ENCODE assay signal across 21 cellular contexts in genomic region chr12:27382126-27382795, GRCh38. TPM values are rescaled to one million over a fixed set of nuclear protein-coding genes. Genes with fewer than 3 reads are reported as not detected.
DNase-seq lines count a peak whose midpoint lies in the region; ATAC-seq and TF ChIP-seq lines count a peak whose summit lies in the region.
"Had no signal": no experiment of that assay in that cellular context is flagged by ENCODE, and none has a peak within 500 bp of the region (broad histone marks: within the 10 kb centered on the region; RNA-seq: fewer than 3 reads in every experiment).

No MANE protein-coding gene starts in this region.

- H3K27ac Mint-ChIP-seq in Calu3 (ENCODE audit: unreplicated experiment) = peak overlapping the region; percentile 14
- H3K27ac Mint-ChIP-seq: dendritic cell treated with granulocyte-macrophage colony-stimulating factor and Interleukin-4, amounts not matched to agents 40 ng/mL and 50 ng/mL, for 4 days had no signal

- H3K4me1 Mint-ChIP-seq in Calu3 (ENCODE audit: low read depth, unreplicated experiment) = peaks cover 11% of the 10 kb centered on the region

- H3K4me3 ChIP-seq in foreskin fibroblast (ENCODE audit: low read depth in 1 of 2, low read length in 2 of 2) = peak overlapping the region in 1 of 2 donors; percentile 6
- H3K4me3 ChIP-seq: left lung, Peyer's patch had no signal

- TF ChIP-seq CTCF in Calu3 (IDR thresholded peaks at IDR 0.05; ENCODE audit: unreplicated experiment) (no peak), foreskin fibroblast (IDR thresholded peaks at IDR 0.05; ENCODE audit: low read depth, low read length) (no peak)

- intact Hi-C loops in Calu3 (cut with micrococcal nuclease; ENCODE audit: unreplicated experiment) = no loop called here
- intact Hi-C loops in sciatic nerve (cut with DNase I) = loop anchor here (10.0 kb wide), 1 partner anchor 843 kb away; no protein-coding TSS in a partner anchor

- CTCF ChIA-PET in Calu3 (lab: Charles Lee) = interaction anchor here (0.6 kb wide), 1 partner anchor 62 kb away, joined by 3 read pairs; no protein-coding TSS in a partner anchor

- no peaks in the 10 kb centered on the region for H3K9me3 Mint-ChIP-seq in Calu3 (ENCODE audit: low read depth, unreplicated experiment)
- H3K9me3 Mint-ChIP-seq: dendritic cell treated with granulocyte-macrophage colony-stimulating factor and Interleukin-4, amounts not matched to agents 40 ng/mL and 50 ng/mL, for 4 days had no signal

- DNase-seq in Calu3 = no peak
- peak; percentile 51 for DNase-seq in T1000 (lab: John Stamatoyannopoulos, UW)
- peak; percentile 58 to 64 for DNase-seq in foreskin fibroblast
- DNase-seq in sciatic nerve (ENCODE audit: low spot score) = no peak
- no peak for DNase-seq in NCI-H2171 (lab: John Stamatoyannopoulos, UW)
- DNase-seq in cortex of kidney (lab: John Stamatoyannopoulos, UW) = no peak
- DNase-seq: activated CD4-positive, alpha-beta T cell treated with anti-CD3 and anti-CD28 coated beads for 4 hours; activated CD8-positive, alpha-beta memory T cell treated with anti-CD3 and anti-CD28 coated beads, Interleukin-2, amount 50 U/mL, for 48 hours; activated naive CD4-positive, alpha-beta T cell treated with Interleukin-2 at 50 U/mL for 16 hours; brain microvascular endothelial cell; GDM1; left lung; NCI-H1436 treated with DMSO at 0.1 percent for 48 hours; NCI-H82; Peyer's patch; stimulated activated CD4-positive, alpha-beta T cell treated with anti-CD3 and anti-CD28 coated beads, Interleukin-4, amount 100 ng/mL, for 1 hour had no signal

- ATAC-seq in sciatic nerve (peak; percentile 75), GM18909 (IDR thresholded peaks at IDR 0.05; ENCODE audit: poor library complexity, unreplicated experiment) (no peak), GM18858 (IDR thresholded peaks at IDR 0.05; ENCODE audit: unreplicated experiment) (no peak)
- ATAC-seq: esophagus mucosa, left lung, SK-N-SH treated with all-trans-retinoic acid at 6 μM for 48 hours had no signal

- H3K27me3 Mint-ChIP-seq in Calu3 (ENCODE audit: unreplicated experiment) = no peaks in the 10 kb centered on the region
- H3K27me3 Mint-ChIP-seq: dendritic cell treated with granulocyte-macrophage colony-stimulating factor and Interleukin-4, amounts not matched to agents 40 ng/mL and 50 ng/mL, for 4 days had no signal

- H3K36me3 Mint-ChIP-seq in Calu3 (ENCODE audit: insufficient read depth, unreplicated experiment) = peaks cover 16% of the 10 kb centered on the region

- H3K4me3 Mint-ChIP-seq in Calu3 (ENCODE audit: low read depth, unreplicated experiment) = no peak overlapping the region
- H3K4me3 Mint-ChIP-seq: dendritic cell treated with granulocyte-macrophage colony-stimulating factor and Interleukin-4, amounts not matched to agents 40 ng/mL and 50 ng/mL, for 4 days had no signal

- no TSS peak for BruUV-seq in Calu3 (replicated peaks; lab: Mats Ljungman, UMichigan)

RNA-seq across cellular contexts. Expression of gene BMAL2, which starts 49.6 kb away (rescaled TPM):
- total RNA-seq in Calu3 (2022) (68.2 and 71.2 TPM in 2 replicates), sciatic nerve (5.3 TPM)

Comparison
In these comparisons a context has a peak if more than half of its experiments do, and no peak if none do; other contexts are left out.
1. DNase-seq: peak in T1000 (single experiment) and foreskin fibroblast (2 of 2); none in Calu3 (single experiment), sciatic nerve (single experiment), NCI-H2171 (single experiment) and cortex of kidney (single experiment).
2. RNA of gene BMAL2, which starts 49.6 kb away (total RNA-seq): 68.2 to 71.2 TPM in Calu3; 5.3 TPM in sciatic nerve (single experiment); every median in the first group is over 10 times any median in the second.